ENCODE assay signal across 8 cellular contexts in genomic region chr19:21835810-21836444, GRCh38. TPM values are rescaled to one million over a fixed set of nuclear protein-coding genes. Genes with fewer than 3 reads are reported as not detected.
DNase-seq lines count a peak whose midpoint lies in the region; ATAC-seq and TF ChIP-seq lines count a peak whose summit lies in the region.

ZNF43 (minus strand) TSS chr19:21836182; CDS start chr19:21836038, 144 bp downstream.

- CTCF ChIA-PET in HEK293T (lab: Yijun Ruan, JAX), result no interaction called here

- TF ChIP-seq CTCF in GM13976 (IDR thresholded peaks at IDR 0.05; ENCODE audit: borderline replicate concordance, control extremely low read depth, extremely low read depth, insufficient read depth, missing control alignments), result no peak
- TF ChIP-seq CTCF in kidney epithelial cell (IDR thresholded peaks at IDR 0.05; ENCODE audit: insufficient read depth, low read length, poor library complexity, severe bottlenecking), result no peak

- peak within 1 kb of the TSS; percentile 67 for H3K4me3 ChIP-seq in kidney epithelial cell (ENCODE audit: low read depth, low read length)

- H3K27ac ChIP-seq in cingulate gyrus (ENCODE audit: low read depth, low read length), result peak within 1 kb of the TSS; percentile 84

- POLR2A ChIA-PET in HEK293T (lab: Yijun Ruan, JAX), result interaction anchor here (1.9 kb wide), 1 partner anchor 16 kb away, joined by 8 read pairs; no protein-coding TSS in a partner anchor

- H3K36me3 ChIP-seq in kidney epithelial cell (ENCODE audit: control insufficient read depth, insufficient read depth, low read length), result peaks cover 4% of the 10 kb centered on the region

- DNase-seq in GM13976 (ENCODE audit: low spot score), result peak; percentile 78
- peak; percentile 92 for DNase-seq in NCI-H2107 treated with DMSO at 0.1 percent for 48 hours (lab: John Stamatoyannopoulos, UW; ENCODE audit: unreplicated experiment)
- peak; percentile 95 for DNase-seq in activated CD4-positive, alpha-beta T cell treated with anti-CD3 and anti-CD28 coated beads for 48 hours
- DNase-seq in kidney epithelial cell (ENCODE audit: low read depth), result peak; percentile 64
- peak; percentile 95 for DNase-seq in stimulated activated CD4-positive, alpha-beta T cell treated with anti-CD3 and anti-CD28 coated beads, Interleukin-15, amount 100 ng/mL, for 24 hours
- DNase-seq in HEK293T (ENCODE audit: extremely low spot score), result no peak

- ATAC-seq in HG02870 (IDR thresholded peaks at IDR 0.05; ENCODE audit: unreplicated experiment), result peak; percentile 94

- no peaks in the 10 kb centered on the region for H3K27me3 ChIP-seq in kidney epithelial cell (ENCODE audit: control insufficient read depth, insufficient read depth, low read length)

- in situ Hi-C loops in GM13976 (cut with MboI; ENCODE audit: low sequenced_read_pairs, unreplicated experiment), result no loop called here

TF ChIP-seq in HEK293T, 16 proteins besides CTCF, POLR2A, EP300 and RAD21:
- TF ChIP-seq ELF4 (IDR thresholded peaks at IDR 0.05) (no peak), SP1 (IDR thresholded peaks at IDR 0.05) (no peak)

RNA-seq across cellular contexts. Expression of gene ZNF43, which starts in this region (rescaled TPM):
- total RNA-seq in kidney epithelial cell, result 6.2 and 8.3 TPM in 2 replicates
